Comparison of ENCODE assay signal across 21 cellular contexts in genomic region chr1:41370756-41371420, GRCh38. TPM values are rescaled to one million over a fixed set of nuclear protein-coding genes. Genes with fewer than 3 reads are reported as not detected.
DNase-seq lines count a peak whose midpoint lies in the region; ATAC-seq and TF ChIP-seq lines count a peak whose summit lies in the region.
"Had no signal": no experiment of that assay in that cellular context is flagged by ENCODE, and none has a peak within 500 bp of the region (broad histone marks: within the 10 kb centered on the region; RNA-seq: fewer than 3 reads in every experiment).

No MANE protein-coding gene starts in this region.

- H3K4me3 ChIP-seq in right atrium auricular region (no peak overlapping the region), SK-N-MC (no peak overlapping the region), testis (no peak overlapping the region), foreskin fibroblast (ENCODE audit: low read depth in 1 of 2, low read length in 2 of 2) (no peak overlapping the region)
- H3K4me3 ChIP-seq: GM12878, GM23248, vagina had no signal

- peak overlapping the region; percentile 14 to 35 for H3K27ac ChIP-seq in right atrium auricular region
- H3K27ac ChIP-seq in SK-N-MC = peak overlapping the region; percentile 81
- peak overlapping the region; percentile 13 to 68 for H3K27ac ChIP-seq in testis
- H3K27ac ChIP-seq: brain microvascular endothelial cell, GM23248, vagina had no signal

- DNase-seq in right atrium auricular region (ENCODE audit: low spot score) (no peak), left ventricle myocardium superior (no peak), SK-N-MC (ENCODE audit: low read depth, low spot score) (no peak), testis (peak; percentile 62), mucosa of gallbladder (ENCODE audit: low spot score) (no peak), foreskin fibroblast (no peak)
- DNase-seq: activated CD4-positive, alpha-beta memory T cell treated with anti-CD3 and anti-CD28 coated beads for 36 hours; activated gamma-delta T cell; brain microvascular endothelial cell; effector CD8-positive, alpha-beta T cell; foreskin melanocyte; GM23248; MM.1S; naive B cell; T1000 had no signal

- H3K36me3 Mint-ChIP-seq in nephron (ENCODE audit: low read depth) = peaks cover 4% of the 10 kb centered on the region
- H3K36me3 Mint-ChIP-seq: activated CD4-positive, alpha-beta memory T cell treated with anti-CD3 and anti-CD28 coated beads for 36 hours; naive B cell had no signal

- intact Hi-C loops in left ventricle myocardium superior (cut with micrococcal nuclease) = no loop called here
- intact Hi-C loops in testis (cut with DNase I; ENCODE audit: low total_unique reads) = no loop called here

- ATAC-seq in left ventricle myocardium superior = no peak
- ATAC-seq in HG02852 (IDR thresholded peaks at IDR 0.05; ENCODE audit: unreplicated experiment) = no peak
- ATAC-seq: GM12878 had no signal

- no peaks in the 10 kb centered on the region for H3K27me3 ChIP-seq in right atrium auricular region
- H3K27me3 ChIP-seq in testis = no peaks in the 10 kb centered on the region
- H3K27me3 ChIP-seq: vagina had no signal

- peak overlapping the region in 2 of 3 experiments; percentile 12 to 61 for H3K4me3 Mint-ChIP-seq in nephron
- H3K4me3 Mint-ChIP-seq: activated CD4-positive, alpha-beta memory T cell treated with anti-CD3 and anti-CD28 coated beads for 36 hours had no signal

- TF ChIP-seq POLR2A in testis (IDR thresholded peaks at IDR 0.05) = no peak

- peaks cover 29% of the 10 kb centered on the region for H3K27me3 Mint-ChIP-seq in nephron (ENCODE audit: low read depth)

- H3K4me1 ChIP-seq in right atrium auricular region = peaks cover 0 to 35% of the 10 kb centered on the region in 2 donors
- H3K4me1 ChIP-seq in testis = peaks cover 37% of the 10 kb centered on the region

- H3K27ac Mint-ChIP-seq in nephron = peak overlapping the region; percentile 20 to 68 (median 55)
- H3K27ac Mint-ChIP-seq: activated CD4-positive, alpha-beta memory T cell treated with anti-CD3 and anti-CD28 coated beads for 36 hours; IgD-negative memory B cell had no signal

- H3K9me3 ChIP-seq in right atrium auricular region = no peaks in the 10 kb centered on the region
- H3K9me3 ChIP-seq in SK-N-MC (ENCODE audit: low read depth, low read length) = no peaks in the 10 kb centered on the region
- H3K9me3 ChIP-seq in testis = no peaks in the 10 kb centered on the region
- H3K9me3 ChIP-seq: vagina had no signal

- H3K9ac ChIP-seq in SK-N-MC (ENCODE audit: insufficient read length) = no peak overlapping the region
- H3K9ac ChIP-seq: GM23248 had no signal

- 23 to 39% methylated on average over 4 to 5 of the region's 5 CpGs for WGBS in testis, 2 donors

- no peaks in the 10 kb centered on the region for H3K36me3 ChIP-seq in right atrium auricular region
- H3K36me3 ChIP-seq in SK-N-MC (ENCODE audit: insufficient read depth, low read length) = no peaks in the 10 kb centered on the region
- no peaks in the 10 kb centered on the region for H3K36me3 ChIP-seq in testis (ENCODE audit: low read depth, missing control alignments)
- H3K36me3 ChIP-seq: brain microvascular endothelial cell, vagina had no signal

- TF ChIP-seq CTCF in right atrium auricular region (IDR thresholded peaks at IDR 0.05) (no peak), nephron (IDR thresholded peaks at IDR 0.05; ENCODE audit: unreplicated experiment in 3 of 3) (no peak), testis (IDR thresholded peaks at IDR 0.05) (no peak), foreskin fibroblast (IDR thresholded peaks at IDR 0.05; ENCODE audit: low read depth, low read length) (no peak)

- peaks cover 81% of the 10 kb centered on the region for H3K4me1 Mint-ChIP-seq in nephron

- no peaks in the 10 kb centered on the region for H3K9me3 Mint-ChIP-seq in nephron
- H3K9me3 Mint-ChIP-seq: activated CD4-positive, alpha-beta memory T cell treated with anti-CD3 and anti-CD28 coated beads for 36 hours; IgD-negative memory B cell; naive B cell had no signal

RNA-seq across cellular contexts. Expression of gene FOXO6, which starts 9.7 kb away (rescaled TPM):
- total RNA-seq in right atrium auricular region = 1 to 10 TPM; 1.4 to 1.9 TPM
- total RNA-seq in left ventricle myocardium superior = 3.4 TPM
- 1 to 10 TPM; 3.8 to 4.5 TPM for total RNA-seq in testis
- polyA plus RNA-seq in testis (ENCODE audit: insufficient read depth, low read depth, low replicate concordance) = 2.4 TPM
- 10.0 TPM for total RNA-seq in mucosa of gallbladder
- total RNA-seq: GM12878, GM23248, RPMI7951 had no signal
- polyA plus RNA-seq: GM23248, IgD-negative memory B cell had no signal

Comparison
In these comparisons a context has a peak if more than half of its experiments do, and no peak if none do; other contexts are left out.
1. H3K27ac ChIP-seq: peak in every context shown above with its lines; median percentile 81 in SK-N-MC; 40 in testis; 24 in right atrium auricular region.